Comparison of ENCODE assay signal across 8 cellular contexts in genomic region chr19:2270157-2270571, GRCh38. TPM values are rescaled to one million over a fixed set of nuclear protein-coding genes. Genes with fewer than 3 reads are reported as not detected.
A peak's percentile ranks its signal among the peaks of the same experiment; 100 is the strongest.
DNase-seq lines count a peak whose midpoint lies in the region; ATAC-seq lines count a peak whose summit lies in the region.

No MANE protein-coding gene starts in this region.

- CTCF ChIA-PET in activated naive CD4-positive, alpha-beta T cell treated with anti-CD3 and anti-CD28 coated beads, Interleukin-2, amount 10 ng/mL, durations not matched to agents 7 days and 5 days (lab: Charles Lee) = no interaction called here

- H3K4me1 Mint-ChIP-seq in activated naive CD4-positive, alpha-beta T cell treated with anti-CD3 and anti-CD28 coated beads, Interleukin-2, amount 10 ng/mL, durations not matched to agents 7 days and 5 days = peaks cover 51% of the 10 kb centered on the region

- H3K36me3 Mint-ChIP-seq in activated naive CD4-positive, alpha-beta T cell treated with anti-CD3 and anti-CD28 coated beads, Interleukin-2, amount 10 ng/mL, durations not matched to agents 7 days and 5 days = peaks cover 22% of the 10 kb centered on the region

- DNase-seq in NK-92 treated with Interleukin-12 subunit alpha and Interleukin-12 subunit beta, amount 100 ng/mL, for 24 hours (lab: John Stamatoyannopoulos, UW) = peak; percentile 69
- DNase-seq in NK-92 (lab: John Stamatoyannopoulos, UW; ENCODE audit: unreplicated experiment) (no peak), cardiac septum (ENCODE audit: low spot score) (peak; percentile 84), sciatic nerve (ENCODE audit: low spot score) (peak; percentile 84), MV-4-11 (lab: John Stamatoyannopoulos, UW) (no peak), amniotic stem cell (lab: John Stamatoyannopoulos, UW) (no peak), kidney glomerular epithelial cell (lab: John Stamatoyannopoulos, UW) (no peak)
- DNase-seq in activated naive CD4-positive, alpha-beta T cell treated with anti-CD3 and anti-CD28 coated beads, Interleukin-2, amount 10 ng/mL, durations not matched to agents 7 days and 5 days = peak; percentile 60

- peak overlapping the region; percentile 84 for H3K4me3 Mint-ChIP-seq in activated naive CD4-positive, alpha-beta T cell treated with anti-CD3 and anti-CD28 coated beads, Interleukin-2, amount 10 ng/mL, durations not matched to agents 7 days and 5 days

- peaks cover 3% of the 10 kb centered on the region for H3K27me3 Mint-ChIP-seq in activated naive CD4-positive, alpha-beta T cell treated with anti-CD3 and anti-CD28 coated beads, Interleukin-2, amount 10 ng/mL, durations not matched to agents 7 days and 5 days

- H3K27ac Mint-ChIP-seq in activated naive CD4-positive, alpha-beta T cell treated with anti-CD3 and anti-CD28 coated beads, Interleukin-2, amount 10 ng/mL, durations not matched to agents 7 days and 5 days = peak overlapping the region; percentile 89

- ATAC-seq in sciatic nerve = peak; percentile 5

- H3K9me3 Mint-ChIP-seq in activated naive CD4-positive, alpha-beta T cell treated with anti-CD3 and anti-CD28 coated beads, Interleukin-2, amount 10 ng/mL, durations not matched to agents 7 days and 5 days = no peaks in the 10 kb centered on the region

- intact Hi-C loops in cardiac septum (cut with DNase I) (loop anchor here (2.0 to 10.0 kb wide), 2 partner anchors 107 to 345 kb away; partner anchors contain the start of gene DOT1L), sciatic nerve (cut with DNase I) (loop anchor here (2.0 to 10.0 kb wide), 3 partner anchors 33 to 115 kb away; partner anchors contain the start of genes PLEKHJ1 and SF3A2)

RNA-seq across cellular contexts. Expression of gene PEAK3, which starts 11.8 kb away (rescaled TPM):
- total RNA-seq in cardiac septum = 0.19 TPM
- 0.71 TPM for total RNA-seq in sciatic nerve

RNA-seq across cellular contexts. Expression of gene JSRP1, which starts 13.9 kb away (rescaled TPM):
- total RNA-seq in cardiac septum (0.46 TPM), sciatic nerve (not detected)

RNA-seq across cellular contexts. Expression of gene AMH, which starts 21.0 kb away (rescaled TPM):
- total RNA-seq in cardiac septum (1.5 TPM), sciatic nerve (1.3 TPM)

RNA-seq across cellular contexts. Expression of gene SF3A2, which starts 33.5 kb away (rescaled TPM):
- total RNA-seq in cardiac septum (34.1 TPM), sciatic nerve (65.0 TPM)

RNA-seq across cellular contexts. Expression of gene PLEKHJ1, which starts 34.0 kb away (rescaled TPM):
- total RNA-seq in cardiac septum (51.2 TPM), sciatic nerve (34.2 TPM)

Comparison
In these comparisons a context has a peak if more than half of its experiments do, and no peak if none do; other contexts are left out.
1. DNase-seq: peak in NK-92 treated with Interleukin-12 subunit alpha and Interleukin-12 subunit beta, amount 100 ng/mL, for 24 hours (single experiment), activated naive CD4-positive, alpha-beta T cell treated with anti-CD3 and anti-CD28 coated beads, Interleukin-2, amount 10 ng/mL, durations not matched to agents 7 days and 5 days (single experiment), cardiac septum (single experiment) and sciatic nerve (single experiment); none in NK-92 (single experiment), MV-4-11 (single experiment), amniotic stem cell (single experiment) and kidney glomerular epithelial cell (single experiment).